1 cellular context compared by ENCODE assay signal in genomic region chr12:25200703-25201102, GRCh38.
TF ChIP-seq lines count a peak whose summit lies in the region.

No MANE protein-coding gene starts in this region.

TF ChIP-seq in IMR-90, 13 proteins besides CTCF, POLR2A, EP300 and RAD21:
- TF ChIP-seq SMC3 (IDR thresholded peaks at IDR 0.05; ENCODE audit: low read depth, low read length) (no peak), FOS (IDR thresholded peaks at IDR 0.05; ENCODE audit: low read depth, low read length) (no peak), MAZ (IDR thresholded peaks at IDR 0.05; ENCODE audit: borderline replicate concordance, low read depth, low read length) (no peak), MXI1 (IDR thresholded peaks at IDR 0.05; ENCODE audit: borderline replicate concordance, low read depth, low read length) (no peak), CHD1 (IDR thresholded peaks at IDR 0.05; ENCODE audit: low read depth, low read length) (no peak), ELK1 (IDR thresholded peaks at IDR 0.05; ENCODE audit: borderline replicate concordance, low read depth, low read length) (no peak), NFE2L2 (IDR thresholded peaks at IDR 0.05; ENCODE audit: low read depth, low read length) (no peak), BHLHE40 (IDR thresholded peaks at IDR 0.05; ENCODE audit: low read depth, low read length) (no peak), MAFK (IDR thresholded peaks at IDR 0.05; ENCODE audit: low read depth, low read length) (no peak)
